In genomic region chr6:548517-548916, GRCh38 we compare ENCODE assay signal across 16 cellular contexts.
DNase-seq lines count a peak whose midpoint lies in the region; TF ChIP-seq lines count a peak whose summit lies in the region.
"Had no signal": no experiment of that assay in that cellular context is flagged by ENCODE, and none has a peak within 500 bp of the region (broad histone marks: within the 10 kb centered on the region; RNA-seq: fewer than 3 reads in every experiment).

No MANE protein-coding gene starts in this region.

- H3K9me3 ChIP-seq in H9 (ENCODE audit: control insufficient read depth, low read depth, low read length): no peaks in the 10 kb centered on the region
- H3K9me3 ChIP-seq: testis had no signal

- H3K23ac ChIP-seq in H9 (ENCODE audit: insufficient read length, low read depth, low read length): no peak overlapping the region

- no peak overlapping the region for H3T11ph ChIP-seq in H9 (ENCODE audit: low read length)

- no peaks in the 10 kb centered on the region for H4K20me1 ChIP-seq in H9 (ENCODE audit: control insufficient read depth, insufficient read depth, insufficient read length)

- no peak overlapping the region for H3K56ac ChIP-seq in H9 (ENCODE audit: insufficient read length, low read depth, low read length)

- H2BK12ac ChIP-seq in H9 (ENCODE audit: insufficient read length, low read depth, low read length): no peak overlapping the region

- no peak overlapping the region for H2BK120ac ChIP-seq in H9 (ENCODE audit: low read depth, low read length, poor library complexity, severe bottlenecking)

- peak; percentile 22 for DNase-seq in activated CD4-positive, alpha-beta T cell treated with anti-CD3 and anti-CD28 coated beads for 24 hours (ENCODE audit: low read depth in 2 of 2)
- DNase-seq in activated CD4-positive, alpha-beta T cell treated with anti-CD3 and anti-CD28 coated beads for 1 hour: no peak
- DNase-seq in H9 (no peak), MV-4-11 (lab: John Stamatoyannopoulos, UW) (no peak), putamen (ENCODE audit: low spot score) (no peak), Calu3 (no peak)
- peak; percentile 75 for DNase-seq in activated naive CD4-positive, alpha-beta T cell treated with anti-CD3 and anti-CD28 coated beads for 36 hours
- DNase-seq in stimulated activated CD4-positive, alpha-beta T cell treated with anti-CD3 and anti-CD28 coated beads, Interleukin-1b, Interleukin-23, amount 100 ng/mL, for 48 hours: peak; percentile 63
- DNase-seq: 8988T; activated CD8-positive, alpha-beta memory T cell treated with anti-CD3 and anti-CD28 coated beads, Interleukin-2, amount 50 U/mL, for 48 hours; aorta; GDM1; NCI-H1105 treated with DMSO at 0.1 percent for 48 hours; NCI-H524; testis had no signal

- no peak overlapping the region for H3K27ac ChIP-seq in H9 (ENCODE audit: insufficient read length, low read depth, low read length)
- H3K27ac ChIP-seq: testis had no signal

- H2BK5ac ChIP-seq in H9 (ENCODE audit: insufficient read length, low read length): no peak overlapping the region

- H3K36me3 Mint-ChIP-seq in H9 (ENCODE audit: insufficient read depth in 1 of 3, low read depth in 3 of 3) (peaks cover 8 to 38% (median 34%) of the 10 kb centered on the region in 3 experiments; a peak in 5 of 7 replicates), Calu3 (ENCODE audit: insufficient read depth, unreplicated experiment) (peaks cover 7% of the 10 kb centered on the region)
- H3K36me3 Mint-ChIP-seq in activated naive CD4-positive, alpha-beta T cell treated with anti-CD3 and anti-CD28 coated beads for 36 hours (ENCODE audit: low read depth): peaks cover 20% of the 10 kb centered on the region

- H2AFZ ChIP-seq in H9 (ENCODE audit: low read length): no peak overlapping the region

- WGBS in H9 (ENCODE audit: extremely low coverage, insufficient read length, low lambda C conversion rate): no CpG with 5 or more reads among the region's 6 CpGs

- no peaks in the 10 kb centered on the region for H3K79me2 ChIP-seq in H9 (ENCODE audit: insufficient read depth, low read length)

- peaks cover 4% of the 10 kb centered on the region; the same call in 1 of the 2 replicates for H3K4me1 ChIP-seq in H9 (ENCODE audit: insufficient read depth, low read length)
- H3K4me1 ChIP-seq: testis had no signal

- no peak overlapping the region for H2BK20ac ChIP-seq in H9 (ENCODE audit: low read depth, low read length, poor library complexity, severe bottlenecking)

- CTCF ChIA-PET in activated naive CD4-positive, alpha-beta T cell treated with anti-CD3 and anti-CD28 coated beads for 36 hours (lab: Charles Lee): interaction anchor here (0.7 to 1.0 kb wide), 5 partner anchors 9 to 400 kb away, joined by 3 to 4 read pairs (median 3); no protein-coding TSS in a partner anchor
- CTCF ChIA-PET in Calu3 (lab: Charles Lee): no interaction called here

- no peaks in the 10 kb centered on the region for H3K23me2 ChIP-seq in H9 (ENCODE audit: insufficient read length, low read depth, low read length, poor library complexity, severe bottlenecking)

- no peak overlapping the region for H3K18ac ChIP-seq in H9 (ENCODE audit: insufficient read length, low read depth, low read length)

- H3K27me3 Mint-ChIP-seq in H9 (ENCODE audit: low read depth): no peaks in the 10 kb centered on the region
- H3K27me3 Mint-ChIP-seq in activated naive CD4-positive, alpha-beta T cell treated with anti-CD3 and anti-CD28 coated beads for 36 hours (ENCODE audit: low read depth): no peaks in the 10 kb centered on the region
- H3K27me3 Mint-ChIP-seq in Calu3 (ENCODE audit: unreplicated experiment): no peaks in the 10 kb centered on the region
- H3K27me3 Mint-ChIP-seq: B cell had no signal

- H3K4me2 ChIP-seq in H9 (ENCODE audit: insufficient read depth, insufficient read length, low read length): no peak overlapping the region

- H3K9me3 Mint-ChIP-seq in H9 (no peaks in the 10 kb centered on the region), Calu3 (ENCODE audit: low read depth, unreplicated experiment) (no peaks in the 10 kb centered on the region)
- H3K9me3 Mint-ChIP-seq in activated naive CD4-positive, alpha-beta T cell treated with anti-CD3 and anti-CD28 coated beads for 36 hours: no peaks in the 10 kb centered on the region

- no peak overlapping the region for H2AK5ac ChIP-seq in H9 (ENCODE audit: insufficient read length, low read length)

- no peak for TF ChIP-seq CTCF in H9 (conservative IDR thresholded peaks at IDR 0.05)
- no peak for TF ChIP-seq CTCF in Calu3 (IDR thresholded peaks at IDR 0.05; ENCODE audit: unreplicated experiment)

- no peak overlapping the region for H3K14ac ChIP-seq in H9 (ENCODE audit: insufficient read depth, low read length)

- intact Hi-C loops in activated naive CD4-positive, alpha-beta T cell treated with anti-CD3 and anti-CD28 coated beads for 36 hours (cut with micrococcal nuclease): loop anchor here (1.0 to 5.0 kb wide), 12 partner anchors 11 to 359 kb away; partner anchors contain the start of gene DUSP22
- intact Hi-C loops in Calu3 (cut with micrococcal nuclease; ENCODE audit: unreplicated experiment): no loop called here

- H2BK15ac ChIP-seq in H9 (ENCODE audit: low read depth, low read length): no peak overlapping the region

- peak overlapping the region in 2 of 3 experiments; percentile 60 to 78; a peak in 5 of 7 replicates for H3K27ac Mint-ChIP-seq in H9
- peak overlapping the region; percentile 92 for H3K27ac Mint-ChIP-seq in activated naive CD4-positive, alpha-beta T cell treated with anti-CD3 and anti-CD28 coated beads for 36 hours
- no peak overlapping the region for H3K27ac Mint-ChIP-seq in Calu3 (ENCODE audit: unreplicated experiment)
- H3K27ac Mint-ChIP-seq: B cell had no signal

- no TSS peak for BruUV-seq in Calu3 (replicated peaks; lab: Mats Ljungman, UMichigan)

- no peaks in the 10 kb centered on the region for H3K27me3 ChIP-seq in H9 (ENCODE audit: insufficient read depth, low read length)
- H3K27me3 ChIP-seq: testis had no signal

- H4K91ac ChIP-seq in H9 (ENCODE audit: insufficient read length, low read depth, low read length): no peak overlapping the region

- H3K4me1 Mint-ChIP-seq in H9 (peaks cover 18 to 22% of the 10 kb centered on the region in 2 experiments), Calu3 (ENCODE audit: low read depth, unreplicated experiment) (no peaks in the 10 kb centered on the region)
- peaks cover 65% of the 10 kb centered on the region for H3K4me1 Mint-ChIP-seq in activated naive CD4-positive, alpha-beta T cell treated with anti-CD3 and anti-CD28 coated beads for 36 hours (ENCODE audit: low read depth)
- H3K4me1 Mint-ChIP-seq: B cell had no signal

- H4K8ac ChIP-seq in H9 (replicated peaks; ENCODE audit: insufficient read length, low read depth, low read length): no peak overlapping the region

- no peak overlapping the region for H3K4ac ChIP-seq in H9 (ENCODE audit: low read depth, low read length)

- H4K5ac ChIP-seq in H9 (ENCODE audit: insufficient read length, low read depth, low read length): no peak overlapping the region

- H3K4me3 Mint-ChIP-seq in H9: no peak overlapping the region
- H3K4me3 Mint-ChIP-seq in activated naive CD4-positive, alpha-beta T cell treated with anti-CD3 and anti-CD28 coated beads for 36 hours: peak overlapping the region; percentile 63
- no peak overlapping the region for H3K4me3 Mint-ChIP-seq in Calu3 (ENCODE audit: low read depth, unreplicated experiment)
- H3K4me3 Mint-ChIP-seq: B cell had no signal

- no peaks in the 10 kb centered on the region for H3K79me1 ChIP-seq in H9 (ENCODE audit: insufficient read depth, low read depth, low read length, poor library complexity, severe bottlenecking)

- no peak overlapping the region for H3K9ac ChIP-seq in H9 (ENCODE audit: extremely low read depth, insufficient read length, low read length)

Comparison
In these comparisons a context has a peak if more than half of its experiments do, and no peak if none do; other contexts are left out.
1. DNase-seq: peak in activated CD4-positive, alpha-beta T cell treated with anti-CD3 and anti-CD28 coated beads for 24 hours (2 of 2), activated naive CD4-positive, alpha-beta T cell treated with anti-CD3 and anti-CD28 coated beads for 36 hours (single experiment) and stimulated activated CD4-positive, alpha-beta T cell treated with anti-CD3 and anti-CD28 coated beads, Interleukin-1b, Interleukin-23, amount 100 ng/mL, for 48 hours (single experiment); none in activated CD4-positive, alpha-beta T cell treated with anti-CD3 and anti-CD28 coated beads for 1 hour (single experiment), H9 (single experiment), MV-4-11 (single experiment), putamen (single experiment) and Calu3 (single experiment).